8 cellular contexts compared by ENCODE assay signal in genomic region chr11:64342869-64343739, GRCh38. TPM values are rescaled to one million over a fixed set of nuclear protein-coding genes. Genes with fewer than 3 reads are reported as not detected.
DNase-seq lines count a peak whose midpoint lies in the region; TF ChIP-seq lines count a peak whose summit lies in the region.

No MANE protein-coding gene starts in this region.

- H3K9ac ChIP-seq in colonic mucosa (ENCODE audit: low read depth in 2 of 2, low read length in 2 of 2) (peak overlapping the region in 1 of 2 donors; percentile 19), mesenchymal stem cell (ENCODE audit: low read length) (no peak overlapping the region)

- H3K27ac ChIP-seq in 22Rv1 (peak overlapping the region; percentile 53; the same call in 1 of the 2 replicates), colonic mucosa (no peak overlapping the region), mesenchymal stem cell (ENCODE audit: low read length, poor library complexity, severe bottlenecking) (no peak overlapping the region)

- no peak overlapping the region for H2BK5ac ChIP-seq in mesenchymal stem cell (ENCODE audit: low read depth, low read length, poor library complexity, severe bottlenecking)

- peaks cover 6% of the 10 kb centered on the region for H3K4me1 ChIP-seq in HAP-1
- peaks cover 7% of the 10 kb centered on the region for H3K4me1 ChIP-seq in colonic mucosa
- H3K4me1 ChIP-seq in mesenchymal stem cell (ENCODE audit: control insufficient read depth, insufficient read depth, low read depth, low read length), result peaks cover 14% of the 10 kb centered on the region

- TF ChIP-seq CTCF in 22Rv1 (IDR thresholded peaks at IDR 0.05) (no peak), colonic mucosa (IDR thresholded peaks at IDR 0.05) (no peak), foreskin fibroblast (IDR thresholded peaks at IDR 0.05; ENCODE audit: low read depth, low read length) (no peak)

- peak overlapping the region in 1 of 2 experiments; percentile 31 for H2BK12ac ChIP-seq in mesenchymal stem cell (ENCODE audit: low read length in 2 of 2)

- H3K4me3 ChIP-seq in HAP-1 (peak overlapping the region; percentile 26; the same call in 1 of the 2 replicates), colonic mucosa (peak overlapping the region; percentile 36), mesenchymal stem cell (ENCODE audit: insufficient read depth in 1 of 2, low read depth in 1 of 2, low read length in 2 of 2) (peak overlapping the region in 1 of 2 experiments; percentile 34), foreskin fibroblast (ENCODE audit: low read depth in 1 of 2, low read length in 2 of 2) (peak overlapping the region in 1 of 2 donors; percentile 35)

- H3K23ac ChIP-seq in mesenchymal stem cell (ENCODE audit: low read length in 2 of 2), result no peak overlapping the region

- H3K18ac ChIP-seq in mesenchymal stem cell (ENCODE audit: low read depth in 1 of 2, low read length in 2 of 2), result no peak overlapping the region

- 68% methylated on average over 28 of the region's 29 CpGs for WGBS in mesenchymal stem cell

- H2AK5ac ChIP-seq in mesenchymal stem cell (ENCODE audit: low read length, severe bottlenecking), result no peak overlapping the region

- no peaks in the 10 kb centered on the region for H3K36me3 ChIP-seq in HAP-1 (replicated peaks)
- no peaks in the 10 kb centered on the region for H3K36me3 ChIP-seq in colonic mucosa
- no peaks in the 10 kb centered on the region for H3K36me3 ChIP-seq in mesenchymal stem cell (ENCODE audit: control insufficient read depth in 1 of 2, insufficient read depth in 2 of 2, low read depth in 1 of 2, low read length in 2 of 2)

- no peak overlapping the region for H3K14ac ChIP-seq in mesenchymal stem cell (ENCODE audit: low read length in 2 of 2)

- no peak for DNase-seq in HAP-1 (ENCODE audit: low spot score in 2 of 2)
- no peak for DNase-seq in colonic mucosa
- DNase-seq in mesenchymal stem cell, result no peak
- DNase-seq in RKO (ENCODE audit: low spot score), result no peak
- DNase-seq in stimulated activated CD4-positive, alpha-beta T cell treated with anti-CD3 and anti-CD28 coated beads, Interleukin-12 subunit alpha, Interleukin-12 subunit beta, amount 100 ng/mL, for 4 hours, result no peak
- DNase-seq in COLO668 (lab: John Stamatoyannopoulos, UW; ENCODE audit: unreplicated experiment), result no peak
- DNase-seq in foreskin fibroblast, result no peak

- no peak overlapping the region for H2BK15ac ChIP-seq in mesenchymal stem cell (ENCODE audit: low read depth, poor library complexity, severe bottlenecking)

- H3K4me2 ChIP-seq in mesenchymal stem cell (ENCODE audit: low read length, poor library complexity, severe bottlenecking), result no peak overlapping the region

- no peak overlapping the region for H3K4ac ChIP-seq in mesenchymal stem cell (ENCODE audit: low read depth in 1 of 2, low read length in 2 of 2)

- H4K91ac ChIP-seq in mesenchymal stem cell (ENCODE audit: low read length), result peak overlapping the region; percentile 32

- H3K27me3 ChIP-seq in HAP-1 (ENCODE audit: low read depth) (no peaks in the 10 kb centered on the region), colonic mucosa (no peaks in the 10 kb centered on the region), mesenchymal stem cell (ENCODE audit: control insufficient read depth in 1 of 2, insufficient read depth in 1 of 2, low read length in 2 of 2) (peaks cover 0 to 15% of the 10 kb centered on the region in 2 experiments)

- H2AFZ ChIP-seq in mesenchymal stem cell (ENCODE audit: low read depth, low read length), result no peak overlapping the region

- H3K9me3 ChIP-seq in HAP-1, result no peaks in the 10 kb centered on the region
- no peaks in the 10 kb centered on the region for H3K9me3 ChIP-seq in colonic mucosa
- no peaks in the 10 kb centered on the region for H3K9me3 ChIP-seq in mesenchymal stem cell (ENCODE audit: control insufficient read depth, low read length)

- intact Hi-C loops in colonic mucosa (cut with DNase I), result no loop called here

- no peaks in the 10 kb centered on the region for H3K79me1 ChIP-seq in mesenchymal stem cell (replicated peaks; ENCODE audit: low read length, poor library complexity, severe bottlenecking)

- no peak overlapping the region for H2BK120ac ChIP-seq in mesenchymal stem cell (ENCODE audit: low read depth, low read length)

- in situ Hi-C loops in HAP-1 (cut with MboI; ENCODE audit: low sequenced_read_pairs), result no loop called here

- no peak overlapping the region for H4K8ac ChIP-seq in mesenchymal stem cell (ENCODE audit: low read length)

RNA-seq across cellular contexts. Expression of gene CCDC88B, which starts 3.1 kb away (rescaled TPM):
- total RNA-seq in colonic mucosa, result 10 to 100 TPM; 15.0 to 52.2 TPM
- 2.0 TPM for polyA plus RNA-seq in mesenchymal stem cell (2013, experiment 1 of 2)
- 1.8 TPM for polyA plus RNA-seq in mesenchymal stem cell (2013, experiment 2 of 2)

RNA-seq across cellular contexts. Expression of gene RPS6KA4, which starts 15.9 kb away (rescaled TPM):
- total RNA-seq in colonic mucosa, result 10 to 100 TPM; 28.9 to 59.1 TPM
- polyA plus RNA-seq in mesenchymal stem cell (2013, experiment 1 of 2), result 23.7 TPM
- polyA plus RNA-seq in mesenchymal stem cell (2013, experiment 2 of 2), result 21.3 TPM

RNA-seq across cellular contexts. Expression of gene PRDX5, which starts 25.2 kb away (rescaled TPM):
- 100 to 1,000 TPM; 301 to 425 TPM for total RNA-seq in colonic mucosa
- polyA plus RNA-seq in mesenchymal stem cell (2013, experiment 1 of 2), result 235 TPM
- 233 TPM for polyA plus RNA-seq in mesenchymal stem cell (2013, experiment 2 of 2)

RNA-seq across cellular contexts. Expression of gene TRMT112, which starts 25.7 kb away (rescaled TPM):
- 100 to 1,000 TPM in 1 of 2 donors, 10 to 100 TPM in 1; 75.9 to 184 TPM for total RNA-seq in colonic mucosa
- polyA plus RNA-seq in mesenchymal stem cell (2013, experiment 1 of 2), result 364 TPM
- polyA plus RNA-seq in mesenchymal stem cell (2013, experiment 2 of 2), result 351 TPM

RNA-seq across cellular contexts. Expression of gene ESRRA, which starts 37.8 kb away (rescaled TPM):
- 100 to 1,000 TPM; 150 to 187 TPM for total RNA-seq in colonic mucosa
- polyA plus RNA-seq in mesenchymal stem cell (2013, experiment 1 of 2), result 10.7 TPM
- polyA plus RNA-seq in mesenchymal stem cell (2013, experiment 2 of 2), result 10.7 TPM
